ENCODE assay signal across 6 cellular contexts in genomic region chr6:167358394-167358793, GRCh38. TPM values are rescaled to one million over a fixed set of nuclear protein-coding genes. Genes with fewer than 3 reads are reported as not detected.
"Had no signal": no experiment of that assay in that cellular context is flagged by ENCODE, and none has a peak within 500 bp of the region (broad histone marks: within the 10 kb centered on the region; RNA-seq: fewer than 3 reads in every experiment).

No MANE protein-coding gene starts in this region.

RNA-seq across cellular contexts. Expression of gene TTLL2, which starts 33.5 kb away (rescaled TPM):
- total RNA-seq: HT1080, K562, M059J, SK-MEL-5 had no signal
- polyA plus RNA-seq: IgD-negative memory B cell, K562, SK-N-SH had no signal
